Comparison of ENCODE assay signal across 28 cellular contexts in genomic region chr12:115240251-115240650, GRCh38.
"Had no signal": no experiment of that assay in that cellular context is flagged by ENCODE, and none has a peak within 500 bp of the region (broad histone marks: within the 10 kb centered on the region; RNA-seq: fewer than 3 reads in every experiment).

No MANE protein-coding gene starts in this region.

- H3K36me3 ChIP-seq: neural progenitor cell, ovary, spleen, stomach, thoracic aorta, thyroid gland, tibial nerve, upper lobe of left lung, vagina had no signal

- H3K9ac ChIP-seq: neural progenitor cell, parathyroid adenoma had no signal

- H3K4me1 ChIP-seq: neural progenitor cell, parathyroid adenoma, psoas muscle, spleen, stomach, thyroid gland, tibial nerve, upper lobe of left lung, vagina had no signal

- H3K79me2 ChIP-seq: parathyroid adenoma had no signal

- H3K9me3 ChIP-seq: ovary, psoas muscle, spleen, stomach, thoracic aorta, thyroid gland, tibial nerve, upper lobe of left lung, vagina had no signal

- DNase-seq: naive thymus-derived CD4-positive, alpha-beta T cell; natural killer cell; occipital lobe; ovary; posterior cingulate gyrus; psoas muscle; right cardiac atrium; spleen; stimulated activated CD4-positive, alpha-beta T cell treated with anti-CD3 and anti-CD28 coated beads, Interleukin-12 subunit alpha, Interleukin-12 subunit beta, amount 100 ng/mL, for 4 hours; stimulated activated CD4-positive, alpha-beta T cell treated with anti-CD3 and anti-CD28 coated beads, Interleukin-1b, Interleukin-23, amount 100 ng/mL, for 48 hours; stimulated activated CD4-positive, alpha-beta T cell treated with anti-CD3 and anti-CD28 coated beads, Interleukin-4, amount 100 ng/mL, for 1 hour; stimulated activated CD4-positive, alpha-beta T cell treated with anti-CD3 and anti-CD28 coated beads, Interleukin-4, amount 100 ng/mL, for 4 hours; stimulated activated CD8-positive, alpha-beta memory T cell treated with anti-CD3 and anti-CD28 coated beads, Interleukin-4, amount 100 ng/mL, for 48 hours; stimulated activated naive CD4-positive, alpha-beta T cell; stomach; thyroid gland; trophoblast cell; upper lobe of left lung had no signal

- H3K27ac ChIP-seq: neural progenitor cell, ovary, parathyroid adenoma, psoas muscle, skin epidermis, spleen, stomach, thoracic aorta, thyroid gland, tibial nerve, upper lobe of left lung, vagina had no signal

- FAIRE-seq: urothelium cell line had no signal

- ATAC-seq: naive thymus-derived CD4-positive, alpha-beta T cell; natural killer cell; psoas muscle; right cardiac atrium; sciatic nerve; stimulated activated memory B cell treated with anti-CD40 and anti-IgM and Interleukin-4, amounts not matched to agents 10 μg/mL and 1 μg/mL and 100 μg/mL, for 72 hours had no signal

- H3K4me2 ChIP-seq: neural progenitor cell, smooth muscle cell had no signal

- H2AFZ ChIP-seq: neural progenitor cell, parathyroid adenoma had no signal

- H3K27me3 ChIP-seq: neural progenitor cell, ovary, spleen, stomach, thyroid gland, tibial nerve, upper lobe of left lung, vagina had no signal

- H3K4me3 ChIP-seq: neural progenitor cell, ovary, psoas muscle, skin epidermis, smooth muscle cell, spleen, stomach, thoracic aorta, thyroid gland, tibial nerve, upper lobe of left lung, vagina had no signal
